In genomic region chr6:117484052-117484646, GRCh38 we compare ENCODE assay signal across 10 cellular contexts. TPM values are rescaled to one million over a fixed set of nuclear protein-coding genes. Genes with fewer than 3 reads are reported as not detected.
DNase-seq lines count a peak whose midpoint lies in the region; ATAC-seq and TF ChIP-seq lines count a peak whose summit lies in the region.
"Had no signal": no experiment of that assay in that cellular context is flagged by ENCODE, and none has a peak within 500 bp of the region (broad histone marks: within the 10 kb centered on the region; RNA-seq: fewer than 3 reads in every experiment).

No MANE protein-coding gene starts in this region.

- peak overlapping the region; percentile 78 to 87 for H3K27ac Mint-ChIP-seq in natural killer cell

- H3K4me1 Mint-ChIP-seq in natural killer cell, result peaks cover 16 to 35% of the 10 kb centered on the region in 2 donors

- no peaks in the 10 kb centered on the region for H3K27me3 Mint-ChIP-seq in natural killer cell (ENCODE audit: low read depth in 2 of 2)

- H3K27ac ChIP-seq in A673 (ENCODE audit: low read depth, low read length, poor library complexity, severe bottlenecking), result no peak overlapping the region

- no peaks in the 10 kb centered on the region for H3K36me3 Mint-ChIP-seq in natural killer cell

- CTCF ChIA-PET in A673 (lab: Charles Lee), result no interaction called here

- H3K27me3 ChIP-seq in MG63 (no peaks in the 10 kb centered on the region), A673 (replicated peaks; ENCODE audit: insufficient read depth, low read depth, low read length, poor library complexity) (peaks cover 62% of the 10 kb centered on the region)

- H3K4me3 ChIP-seq in AG09309 (ENCODE audit: control insufficient read depth, low read depth, low read length), result peak overlapping the region; percentile 86
- H3K4me3 ChIP-seq in MG63, result peak overlapping the region; percentile 97
- peak overlapping the region; percentile 86 for H3K4me3 ChIP-seq in choroid plexus epithelial cell (ENCODE audit: low read depth, low read length)
- no peak overlapping the region for H3K4me3 ChIP-seq in A673 (ENCODE audit: low read depth, low read length, poor library complexity, severe bottlenecking)

- no peaks in the 10 kb centered on the region for H3K4me1 ChIP-seq in A673 (ENCODE audit: insufficient read depth, low read length, poor library complexity, severe bottlenecking)

- H3K36me3 ChIP-seq in MG63 (peaks cover 25% of the 10 kb centered on the region), A673 (ENCODE audit: insufficient read depth, low read length, poor library complexity, severe bottlenecking) (no peaks in the 10 kb centered on the region)

- H3K9me3 Mint-ChIP-seq in natural killer cell, result no peaks in the 10 kb centered on the region

- BruUV-seq in A673 (replicated peaks; lab: Mats Ljungman, UMichigan), result no TSS peak

- intact Hi-C loops in natural killer cell (cut with micrococcal nuclease), result no loop called here
- intact Hi-C loops in A673 (cut with micrococcal nuclease; ENCODE audit: unreplicated experiment), result no loop called here

- H3K9me3 ChIP-seq in MG63 (no peaks in the 10 kb centered on the region), A673 (ENCODE audit: low read depth, low read length, poor library complexity, severe bottlenecking) (no peaks in the 10 kb centered on the region)

- ATAC-seq in natural killer cell, result no peak
- ATAC-seq in GM21723 (IDR thresholded peaks at IDR 0.05; ENCODE audit: unreplicated experiment), result no peak

- POLR2A ChIA-PET in A673 (lab: Charles Lee; ENCODE audit: low non-redundant PET), result interaction anchor here (0.6 kb wide), 1 partner anchor 67 kb away, joined by 10 read pairs; no protein-coding TSS in a partner anchor

- peak overlapping the region; percentile 99 for H3K4me3 Mint-ChIP-seq in natural killer cell

- TF ChIP-seq CTCF in AG09309 (IDR thresholded peaks at IDR 0.05; ENCODE audit: control insufficient read depth, insufficient read depth, low read depth, low read length, missing control alignments), result no peak
- TF ChIP-seq CTCF in choroid plexus epithelial cell (conservative IDR thresholded peaks at IDR 0.05; ENCODE audit: low read depth, low read length), result no peak
- no peak for TF ChIP-seq CTCF in natural killer cell (IDR thresholded peaks at IDR 0.05)
- TF ChIP-seq CTCF in A673 (conservative IDR thresholded peaks at IDR 0.05; ENCODE audit: low read depth, low read length), result no peak

- DNase-seq in AG09309 (ENCODE audit: low read depth), result no peak
- no peak for DNase-seq in MG63
- DNase-seq in choroid plexus epithelial cell (ENCODE audit: low read depth), result no peak
- no peak for DNase-seq in natural killer cell
- no peak for DNase-seq in DMS53 (lab: John Stamatoyannopoulos, UW)
- DNase-seq in NCI-H2171 treated with DMSO at 0.1 percent for 48 hours (lab: John Stamatoyannopoulos, UW), result no peak
- no peak for DNase-seq in A673 (ENCODE audit: low spot score)
- DNase-seq: NCI-H226 had no signal

RNA-seq across cellular contexts. Expression of gene DCBLD1, which starts 1.7 kb away (rescaled TPM):
- 20.9 and 34.8 TPM in 2 replicates for total RNA-seq in MG63 (2014; rRNA removed; shearing (Covaris generic); ENCODE audit: low replicate concordance)
- total RNA-seq in natural killer cell (10 to 100 TPM in 2 of 3 donors, 1 to 10 TPM in 1; 8.4 to 16.1 (median 13.0) TPM), A673 (2021) (1.5 and 2.4 TPM in 2 replicates)

RNA-seq across cellular contexts. Expression of gene ROS1, which starts 58.4 kb away (rescaled TPM):
- 0.43 and 0.76 TPM in 2 replicates for total RNA-seq in MG63 (2014; rRNA removed; shearing (Covaris generic); ENCODE audit: low replicate concordance)
- total RNA-seq in natural killer cell (not detected), A673 (2021) (not detected in 2 replicates)
- total RNA-seq: mononuclear cell had no signal
